ENCODE assay signal across 14 cellular contexts in genomic region chr2:47869859-47870258, GRCh38. TPM values are rescaled to one million over a fixed set of nuclear protein-coding genes. Genes with fewer than 3 reads are reported as not detected.
A peak's percentile ranks its signal among the peaks of the same experiment; 100 is the strongest.
DNase-seq lines count a peak whose midpoint lies in the region; ATAC-seq, FAIRE-seq and TF ChIP-seq lines count a peak whose summit lies in the region.
"Had no signal": no experiment of that assay in that cellular context is flagged by ENCODE, and none has a peak within 500 bp of the region (broad histone marks: within the 10 kb centered on the region; RNA-seq: fewer than 3 reads in every experiment).

No MANE protein-coding gene starts in this region.

- H3K4me2 ChIP-seq in astrocyte (ENCODE audit: low read length), result peak overlapping the region; percentile 8

- ATAC-seq in stimulated activated naive CD8-positive, alpha-beta T cell treated with anti-CD3 and anti-CD28 coated beads, Interleukin-15, amount 100 ng/mL, for 72 hours, result no peak
- ATAC-seq in memory B cell (ENCODE audit: low read depth), result no peak
- ATAC-seq in HG03159 (IDR thresholded peaks at IDR 0.05; ENCODE audit: unreplicated experiment), result no peak
- no peak for ATAC-seq in HG02870 (IDR thresholded peaks at IDR 0.05; ENCODE audit: unreplicated experiment)
- no peak for ATAC-seq in GM19395 (IDR thresholded peaks at IDR 0.05; ENCODE audit: unreplicated experiment)

- DNase-seq in stimulated activated naive CD8-positive, alpha-beta T cell treated with anti-CD3 and anti-CD28 coated beads, Interleukin-15, amount 100 ng/mL, for 72 hours, result no peak
- DNase-seq in astrocyte (ENCODE audit: low read depth) (peak; percentile 33), memory B cell (ENCODE audit: low spot score in 2 of 2) (no peak)
- no peak for DNase-seq in activated CD4-positive, alpha-beta T cell treated with anti-CD3 and anti-CD28 coated beads for 1 hour
- DNase-seq: DMS53, NCI-H2171, ovary, thyroid gland had no signal

- no peaks in the 10 kb centered on the region for H3K9me3 Mint-ChIP-seq in stimulated activated naive CD8-positive, alpha-beta T cell treated with anti-CD3 and anti-CD28 coated beads, Interleukin-15, Interleukin-2, amounts not matched to agents 100 ng/mL and 50 ng/mL, for 24 hours
- no peaks in the 10 kb centered on the region for H3K9me3 Mint-ChIP-seq in stimulated activated naive CD8-positive, alpha-beta T cell treated with anti-CD3 and anti-CD28 coated beads, Interleukin-15, amount 100 ng/mL, for 72 hours
- H3K9me3 Mint-ChIP-seq in astrocyte (ENCODE audit: unreplicated experiment), result no peaks in the 10 kb centered on the region
- H3K9me3 Mint-ChIP-seq in memory B cell, result no peaks in the 10 kb centered on the region

- H3K36me3 Mint-ChIP-seq in stimulated activated naive CD8-positive, alpha-beta T cell treated with anti-CD3 and anti-CD28 coated beads, Interleukin-15, Interleukin-2, amounts not matched to agents 100 ng/mL and 50 ng/mL, for 24 hours (ENCODE audit: low read depth), result peaks cover 33% of the 10 kb centered on the region
- H3K36me3 Mint-ChIP-seq in astrocyte (ENCODE audit: low read depth, unreplicated experiment) (peaks cover 6% of the 10 kb centered on the region), memory B cell (peaks cover 18% of the 10 kb centered on the region)

- no peaks in the 10 kb centered on the region for H3K9me3 ChIP-seq in astrocyte (ENCODE audit: insufficient read depth, low read depth, low read length)
- H3K9me3 ChIP-seq: ovary, SJCRH30, thyroid gland had no signal

- peaks cover 2% of the 10 kb centered on the region for H3K36me3 ChIP-seq in astrocyte (ENCODE audit: insufficient read depth, low read length)
- H3K36me3 ChIP-seq: ovary, thyroid gland had no signal

- H4K20me1 ChIP-seq in astrocyte (ENCODE audit: insufficient read depth, low read length), result peaks cover 96% of the 10 kb centered on the region

- peaks cover 7% of the 10 kb centered on the region for H3K4me1 ChIP-seq in astrocyte (ENCODE audit: insufficient read depth, low read length)

- H3K27ac Mint-ChIP-seq in stimulated activated naive CD8-positive, alpha-beta T cell treated with anti-CD3 and anti-CD28 coated beads, Interleukin-15, Interleukin-2, amounts not matched to agents 100 ng/mL and 50 ng/mL, for 24 hours, result peak overlapping the region; percentile 33
- H3K27ac Mint-ChIP-seq in stimulated activated naive CD8-positive, alpha-beta T cell treated with anti-CD3 and anti-CD28 coated beads, Interleukin-15, amount 100 ng/mL, for 72 hours, result peak overlapping the region in 1 of 2 donors; percentile 38
- no peak overlapping the region for H3K27ac Mint-ChIP-seq in astrocyte (ENCODE audit: unreplicated experiment)
- peak overlapping the region; percentile 90 for H3K27ac Mint-ChIP-seq in memory B cell

- TF ChIP-seq CTCF in astrocyte (IDR thresholded peaks at IDR 0.05; ENCODE audit: insufficient read depth, low read depth, low read length), result no peak

- no peaks in the 10 kb centered on the region for H3K27me3 ChIP-seq in astrocyte (ENCODE audit: insufficient read depth, low read length)
- H3K27me3 ChIP-seq: ovary, SJCRH30, thyroid gland had no signal

- no peak overlapping the region for H3K9ac ChIP-seq in astrocyte (ENCODE audit: low read length)

- H3K79me2 ChIP-seq in astrocyte (ENCODE audit: insufficient read depth, low read length), result peaks cover 100% of the 10 kb centered on the region

- H3K27ac ChIP-seq in astrocyte (ENCODE audit: low read depth, low read length), result no peak overlapping the region
- H3K27ac ChIP-seq: ovary, SJCRH30, thyroid gland had no signal

- no peak overlapping the region for H3K4me3 ChIP-seq in astrocyte (ENCODE audit: insufficient read depth, low read depth, low read length)
- H3K4me3 ChIP-seq: ovary, SJCRH30, thyroid gland had no signal

- H2AFZ ChIP-seq in astrocyte (ENCODE audit: low read depth, low read length), result no peak overlapping the region

- no peaks in the 10 kb centered on the region for H3K27me3 Mint-ChIP-seq in stimulated activated naive CD8-positive, alpha-beta T cell treated with anti-CD3 and anti-CD28 coated beads, Interleukin-15, Interleukin-2, amounts not matched to agents 100 ng/mL and 50 ng/mL, for 24 hours
- no peaks in the 10 kb centered on the region for H3K27me3 Mint-ChIP-seq in stimulated activated naive CD8-positive, alpha-beta T cell treated with anti-CD3 and anti-CD28 coated beads, Interleukin-15, amount 100 ng/mL, for 72 hours
- H3K27me3 Mint-ChIP-seq in astrocyte (ENCODE audit: low read depth, unreplicated experiment), result no peaks in the 10 kb centered on the region
- H3K27me3 Mint-ChIP-seq in memory B cell, result no peaks in the 10 kb centered on the region

- peaks cover 87% of the 10 kb centered on the region for H3K4me1 Mint-ChIP-seq in stimulated activated naive CD8-positive, alpha-beta T cell treated with anti-CD3 and anti-CD28 coated beads, Interleukin-15, Interleukin-2, amounts not matched to agents 100 ng/mL and 50 ng/mL, for 24 hours (ENCODE audit: low read depth)
- H3K4me1 Mint-ChIP-seq in stimulated activated naive CD8-positive, alpha-beta T cell treated with anti-CD3 and anti-CD28 coated beads, Interleukin-15, amount 100 ng/mL, for 72 hours, result peaks cover 86% of the 10 kb centered on the region
- H3K4me1 Mint-ChIP-seq in astrocyte (ENCODE audit: low read depth, unreplicated experiment), result peaks cover 25% of the 10 kb centered on the region
- H3K4me1 Mint-ChIP-seq in memory B cell, result peaks cover 50% of the 10 kb centered on the region

- no peak for FAIRE-seq in astrocyte (lab: Jason Lieb, UNC)
- FAIRE-seq: TTC549 had no signal

- no peak overlapping the region for H3K4me3 Mint-ChIP-seq in stimulated activated naive CD8-positive, alpha-beta T cell treated with anti-CD3 and anti-CD28 coated beads, Interleukin-15, Interleukin-2, amounts not matched to agents 100 ng/mL and 50 ng/mL, for 24 hours
- no peak overlapping the region for H3K4me3 Mint-ChIP-seq in stimulated activated naive CD8-positive, alpha-beta T cell treated with anti-CD3 and anti-CD28 coated beads, Interleukin-15, amount 100 ng/mL, for 72 hours
- H3K4me3 Mint-ChIP-seq in astrocyte (ENCODE audit: unreplicated experiment), result no peak overlapping the region
- H3K4me3 Mint-ChIP-seq in memory B cell, result no peak overlapping the region

RNA-seq across cellular contexts. Expression of gene FBXO11, which starts 36.4 kb away (rescaled TPM):
- 65.3 and 70.8 TPM in 2 replicates for total RNA-seq in astrocyte
